ENCODE assay signal across 12 cellular contexts in the genomic region with DNA sequence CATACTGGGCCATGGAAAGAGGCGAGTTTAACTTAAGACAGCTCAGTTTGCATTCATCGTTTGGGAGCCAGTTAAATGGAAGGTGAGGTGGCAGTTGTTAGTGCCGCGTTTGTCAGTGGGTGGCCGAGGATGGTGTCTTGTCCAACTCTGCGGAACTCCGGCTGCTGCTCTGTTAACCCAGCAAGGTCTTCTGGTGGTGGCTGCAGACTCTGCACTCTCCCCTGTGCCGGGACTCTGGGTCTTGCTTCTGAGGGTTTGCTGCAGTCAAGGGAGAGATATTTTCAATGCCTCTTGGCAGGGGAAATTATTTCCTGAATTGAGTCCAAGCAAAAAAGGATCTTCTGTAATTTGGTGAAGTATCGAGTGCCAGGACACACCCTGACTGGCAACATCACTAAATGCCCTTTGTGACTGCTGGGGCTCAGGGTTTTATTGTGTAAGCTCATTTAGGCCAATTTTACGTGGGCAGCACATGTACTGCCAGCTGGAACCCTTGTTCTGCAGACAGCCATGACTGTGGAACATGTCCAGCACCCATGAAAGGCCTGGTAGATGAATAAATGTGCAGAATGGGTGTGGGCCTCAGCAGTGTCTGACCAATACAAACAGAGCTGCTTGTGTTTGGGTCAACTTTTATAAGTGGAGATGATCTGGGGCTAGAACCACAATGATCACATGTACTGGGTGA. TPM values are rescaled to one million over a fixed set of nuclear protein-coding genes. Genes with fewer than 3 reads are reported as not detected.
A peak's percentile ranks its signal among the peaks of the same experiment; 100 is the strongest.
DNase-seq lines count a peak whose midpoint lies in the region; ATAC-seq and TF ChIP-seq lines count a peak whose summit lies in the region.
"Had no signal": no experiment of that assay in that cellular context is flagged by ENCODE, and none has a peak within 500 bp of the region (broad histone marks: within the 10 kb centered on the region; RNA-seq: fewer than 3 reads in every experiment).

No MANE protein-coding gene starts in this region.

- H3K4me1 ChIP-seq in adipocyte (ENCODE audit: control insufficient read depth, insufficient read depth, low read length) (peaks cover 59% of the 10 kb centered on the region), upper lobe of right lung (peaks cover 66% of the 10 kb centered on the region)

- H3K9me3 Mint-ChIP-seq in nephron progenitor cell: peaks cover 4% of the 10 kb centered on the region
- H3K9me3 Mint-ChIP-seq in activated naive CD8-positive, alpha-beta T cell treated with anti-CD3 and anti-CD28 coated beads for 36 hours: no peaks in the 10 kb centered on the region
- H3K9me3 Mint-ChIP-seq: immature natural killer cell; stimulated activated naive CD8-positive, alpha-beta T cell treated with anti-CD3 and anti-CD28 coated beads, Interleukin-15, amount 100 ng/mL, for 72 hours had no signal

- ATAC-seq in upper lobe of right lung: peak; percentile 65
- no peak for ATAC-seq in HG02759 (IDR thresholded peaks at IDR 0.05; ENCODE audit: unreplicated experiment)
- ATAC-seq: stimulated activated naive CD8-positive, alpha-beta T cell treated with anti-CD3 and anti-CD28 coated beads, Interleukin-15, amount 100 ng/mL, for 72 hours had no signal

- peak overlapping the region; percentile 5 for H3K4me3 Mint-ChIP-seq in nephron progenitor cell
- H3K4me3 Mint-ChIP-seq in activated naive CD8-positive, alpha-beta T cell treated with anti-CD3 and anti-CD28 coated beads for 36 hours: no peak overlapping the region
- H3K4me3 Mint-ChIP-seq: immature natural killer cell; stimulated activated naive CD8-positive, alpha-beta T cell treated with anti-CD3 and anti-CD28 coated beads, Interleukin-15, amount 100 ng/mL, for 72 hours had no signal

- H3K36me3 Mint-ChIP-seq in nephron progenitor cell (ENCODE audit: low read depth): no peaks in the 10 kb centered on the region
- no peaks in the 10 kb centered on the region for H3K36me3 Mint-ChIP-seq in activated naive CD8-positive, alpha-beta T cell treated with anti-CD3 and anti-CD28 coated beads for 36 hours
- H3K36me3 Mint-ChIP-seq: immature natural killer cell had no signal

- DNase-seq in adipocyte (ENCODE audit: low read depth): peak; percentile 30
- peak; percentile 55 for DNase-seq in foreskin melanocyte
- no peak for DNase-seq in nephron progenitor cell
- no peak for DNase-seq in upper lobe of right lung
- DNase-seq in activated naive CD8-positive, alpha-beta T cell treated with anti-CD3 and anti-CD28 coated beads for 36 hours: no peak
- no peak for DNase-seq in NCI-H1694 treated with DMSO at 0.1 percent for 48 hours (lab: John Stamatoyannopoulos, UW)
- DNase-seq: activated T-cell treated with anti-CD3 and anti-CD28 coated beads, Interleukin-2, amount 50 U/mL, for 1 hour; immature natural killer cell; NCI-H226; stimulated activated naive CD8-positive, alpha-beta T cell treated with anti-CD3 and anti-CD28 coated beads, Interleukin-15, amount 100 ng/mL, for 72 hours had no signal

- H3K27ac Mint-ChIP-seq in nephron progenitor cell: peak overlapping the region; percentile 60
- no peak overlapping the region for H3K27ac Mint-ChIP-seq in activated naive CD8-positive, alpha-beta T cell treated with anti-CD3 and anti-CD28 coated beads for 36 hours
- H3K27ac Mint-ChIP-seq: stimulated activated naive CD8-positive, alpha-beta T cell treated with anti-CD3 and anti-CD28 coated beads, Interleukin-15, amount 100 ng/mL, for 72 hours had no signal

- H3K4me3 ChIP-seq in adipocyte (ENCODE audit: low read length): peak overlapping the region; percentile 56
- no peak overlapping the region for H3K4me3 ChIP-seq in upper lobe of right lung
- H3K4me3 ChIP-seq: dorsolateral prefrontal cortex had no signal

- peak overlapping the region; percentile 71 for H3K27ac ChIP-seq in upper lobe of right lung

- H3K27me3 ChIP-seq in adipocyte (replicated peaks; ENCODE audit: control insufficient read depth, insufficient read depth, low read length) (no peaks in the 10 kb centered on the region), upper lobe of right lung (no peaks in the 10 kb centered on the region)

- peaks cover 14% of the 10 kb centered on the region for H3K27me3 Mint-ChIP-seq in nephron progenitor cell (ENCODE audit: low read depth, poor library complexity)
- H3K27me3 Mint-ChIP-seq in activated naive CD8-positive, alpha-beta T cell treated with anti-CD3 and anti-CD28 coated beads for 36 hours: peaks cover 23% of the 10 kb centered on the region

- H3K9me3 ChIP-seq in adipocyte (ENCODE audit: control insufficient read depth, low read length): no peaks in the 10 kb centered on the region
- no peaks in the 10 kb centered on the region for H3K9me3 ChIP-seq in upper lobe of right lung

- no peaks in the 10 kb centered on the region for H3K36me3 ChIP-seq in adipocyte (ENCODE audit: control insufficient read depth, insufficient read depth, low read length, severe bottlenecking)
- H3K36me3 ChIP-seq in upper lobe of right lung: no peaks in the 10 kb centered on the region

- TF ChIP-seq CTCF in nephron progenitor cell (IDR thresholded peaks at IDR 0.05) (no peak), upper lobe of right lung (IDR thresholded peaks at IDR 0.05) (no peak)

- intact Hi-C loops in upper lobe of right lung (cut with DNase I): no loop called here

- H3K4me1 Mint-ChIP-seq in nephron progenitor cell: peaks cover 66% of the 10 kb centered on the region
- H3K4me1 Mint-ChIP-seq in activated naive CD8-positive, alpha-beta T cell treated with anti-CD3 and anti-CD28 coated beads for 36 hours: no peaks in the 10 kb centered on the region

- H3K9ac ChIP-seq in adipocyte (ENCODE audit: low read length): peak overlapping the region; percentile 86

RNA-seq across cellular contexts. Expression of a gene that starts 58.1 kb away (rescaled TPM):
- total RNA-seq in upper lobe of right lung: 17.0 TPM
- total RNA-seq in activated naive CD8-positive, alpha-beta T cell treated with anti-CD3 and anti-CD28 coated beads for 36 hours: under 1 TPM; 0.21 to 0.28 TPM

Comparison
In these comparisons a context has a peak if more than half of its experiments do, and no peak if none do; other contexts are left out.
1. DNase-seq: peak in adipocyte (single experiment) and foreskin melanocyte (single experiment); none in nephron progenitor cell (single experiment), upper lobe of right lung (single experiment), activated naive CD8-positive, alpha-beta T cell treated with anti-CD3 and anti-CD28 coated beads for 36 hours (single experiment) and NCI-H1694 treated with DMSO at 0.1 percent for 48 hours (single experiment).
2. RNA of a gene that starts 58.1 kb away (total RNA-seq): 17.0 TPM in upper lobe of right lung (single experiment); 0.21 to 0.28 TPM in activated naive CD8-positive, alpha-beta T cell treated with anti-CD3 and anti-CD28 coated beads for 36 hours; every median in the first group is over 10 times any median in the second.